In the genomic region with DNA sequence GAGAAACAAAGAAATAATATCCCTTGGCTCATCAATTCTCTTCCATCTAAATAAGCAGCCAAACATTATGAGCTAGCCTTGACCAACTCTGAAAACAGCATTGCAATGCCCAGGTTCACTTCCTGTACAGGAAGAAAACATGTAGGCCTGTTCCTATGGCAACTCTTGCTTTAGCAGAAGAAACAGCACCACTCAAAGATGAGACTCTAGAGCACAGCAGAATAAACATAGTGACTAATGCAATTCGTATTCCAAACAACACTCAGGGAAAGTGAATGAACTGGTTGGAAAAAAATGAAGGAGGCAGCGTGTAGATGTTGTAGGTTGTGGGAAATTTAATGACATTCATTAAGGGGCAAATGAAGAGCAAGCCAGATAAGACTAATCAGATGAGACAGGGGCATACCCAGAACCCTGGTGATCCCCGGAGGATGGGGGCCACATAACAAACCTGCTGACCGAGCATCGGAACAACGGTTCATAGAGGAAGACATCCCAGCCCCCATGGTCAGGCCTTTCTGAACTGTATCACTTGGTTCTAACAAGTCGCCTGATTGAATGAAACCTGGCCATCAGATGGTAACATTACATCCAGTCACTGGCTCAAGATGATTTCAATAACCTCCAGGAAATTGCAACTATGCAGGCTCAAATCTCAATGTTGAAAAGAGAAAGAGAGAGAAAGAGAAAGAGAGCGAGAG, we compare ENCODE assay signal across 8 cellular contexts. TPM values are rescaled to one million over a fixed set of nuclear protein-coding genes. Genes with fewer than 3 reads are reported as not detected.
DNase-seq lines count a peak whose midpoint lies in the region; ATAC-seq and TF ChIP-seq lines count a peak whose summit lies in the region.
"Had no signal": no experiment of that assay in that cellular context is flagged by ENCODE, and none has a peak within 500 bp of the region (broad histone marks: within the 10 kb centered on the region; RNA-seq: fewer than 3 reads in every experiment).

No MANE protein-coding gene starts in this region.

- no peaks in the 10 kb centered on the region for H3K27me3 Mint-ChIP-seq in IgD-negative memory B cell
- H3K27me3 Mint-ChIP-seq in activated CD4-positive, alpha-beta memory T cell treated with anti-CD3 and anti-CD28 coated beads, Interleukin-2, amount 10 ng/mL, durations not matched to agents 7 days and 5 days = no peaks in the 10 kb centered on the region

- CTCF ChIA-PET in GM10248 (lab: Yijun Ruan, JAX) = interaction anchor here (1.1 to 1.5 kb wide), 2 partner anchors 9 to 43 kb away, joined by 3 to 4 read pairs; a partner anchor contains a TSS
- CTCF ChIA-PET in activated CD4-positive, alpha-beta memory T cell treated with anti-CD3 and anti-CD28 coated beads, Interleukin-2, amount 10 ng/mL, durations not matched to agents 7 days and 5 days (lab: Charles Lee) = interaction anchor here (0.5 to 1.0 kb wide), 4 partner anchors 31 to 200 kb away, joined by 3 to 4 read pairs (median 3); no protein-coding TSS in a partner anchor

- peak overlapping the region; percentile 13 for H3K4me3 ChIP-seq in skeletal muscle satellite cell (ENCODE audit: low read length)

- ATAC-seq in GM21526 (IDR thresholded peaks at IDR 0.05; ENCODE audit: low FRiP score, unreplicated experiment) = peak; percentile 56

- no peaks in the 10 kb centered on the region for H3K9me3 Mint-ChIP-seq in IgD-negative memory B cell
- H3K9me3 Mint-ChIP-seq in activated CD4-positive, alpha-beta memory T cell treated with anti-CD3 and anti-CD28 coated beads, Interleukin-2, amount 10 ng/mL, durations not matched to agents 7 days and 5 days = no peaks in the 10 kb centered on the region

- H3K36me3 Mint-ChIP-seq in IgD-negative memory B cell = peaks cover 8% of the 10 kb centered on the region
- peaks cover 90% of the 10 kb centered on the region for H3K36me3 Mint-ChIP-seq in activated CD4-positive, alpha-beta memory T cell treated with anti-CD3 and anti-CD28 coated beads, Interleukin-2, amount 10 ng/mL, durations not matched to agents 7 days and 5 days (ENCODE audit: low read depth)

- TF ChIP-seq CTCF in GM10248 (IDR thresholded peaks at IDR 0.05; ENCODE audit: control extremely low read depth, extremely low read depth, low read depth, missing control alignments) = no peak

- H3K4me3 Mint-ChIP-seq in IgD-negative memory B cell = peak overlapping the region; percentile 78 to 85 (median 82)
- H3K4me3 Mint-ChIP-seq in activated CD4-positive, alpha-beta memory T cell treated with anti-CD3 and anti-CD28 coated beads, Interleukin-2, amount 10 ng/mL, durations not matched to agents 7 days and 5 days = peak overlapping the region; percentile 82

- H3K4me2 ChIP-seq in skeletal muscle satellite cell (ENCODE audit: low read length) = peak overlapping the region; percentile 49

- H3K4me1 Mint-ChIP-seq in IgD-negative memory B cell = peaks cover 53 to 87% (median 58%) of the 10 kb centered on the region in 3 donors
- H3K4me1 Mint-ChIP-seq in activated CD4-positive, alpha-beta memory T cell treated with anti-CD3 and anti-CD28 coated beads, Interleukin-2, amount 10 ng/mL, durations not matched to agents 7 days and 5 days = peaks cover 93% of the 10 kb centered on the region

- peaks cover 42% of the 10 kb centered on the region for H3K4me1 ChIP-seq in skeletal muscle satellite cell (ENCODE audit: control insufficient read depth, insufficient read depth, low read length)

- no peaks in the 10 kb centered on the region for H3K9me3 ChIP-seq in skeletal muscle satellite cell (replicated peaks; ENCODE audit: low read length)

- POLR2A ChIA-PET in GM10248 (lab: Yijun Ruan, JAX) = interaction anchor here (0.6 kb wide), 1 partner anchor 26 kb away, joined by 4 read pairs; no protein-coding TSS in a partner anchor
- POLR2A ChIA-PET in activated CD4-positive, alpha-beta memory T cell treated with anti-CD3 and anti-CD28 coated beads, Interleukin-2, amount 10 ng/mL, durations not matched to agents 7 days and 5 days (lab: Charles Lee) = interaction anchor here (1.1 to 5.0 kb wide), 5 partner anchors 7 to 182 kb away, joined by 3 to 24 read pairs (median 19); a partner anchor contains a TSS

- H3K27me3 ChIP-seq in skeletal muscle satellite cell (ENCODE audit: control insufficient read depth, insufficient read depth, low read length) = no peaks in the 10 kb centered on the region

- DNase-seq in GM10248 (ENCODE audit: extremely low spot score) (peak; percentile 28), glomerular endothelial cell (ENCODE audit: extremely low read depth, low read depth, low spot score) (peak; percentile 98), C1 segment of cervical spinal cord (lab: John Stamatoyannopoulos, UW) (no peak)
- peak; percentile 51 for DNase-seq in activated CD4-positive, alpha-beta memory T cell treated with anti-CD3 and anti-CD28 coated beads, Interleukin-2, amount 10 ng/mL, durations not matched to agents 7 days and 5 days

- peak overlapping the region; percentile 84 to 99 (median 90) for H3K27ac Mint-ChIP-seq in IgD-negative memory B cell
- peak overlapping the region; percentile 96 for H3K27ac Mint-ChIP-seq in activated CD4-positive, alpha-beta memory T cell treated with anti-CD3 and anti-CD28 coated beads, Interleukin-2, amount 10 ng/mL, durations not matched to agents 7 days and 5 days

- H3K9ac ChIP-seq in skeletal muscle satellite cell (ENCODE audit: low read depth, low read length) = peak overlapping the region; percentile 35

- H3K36me3 ChIP-seq in skeletal muscle satellite cell (ENCODE audit: insufficient read depth, low read length) = no peaks in the 10 kb centered on the region

RNA-seq across cellular contexts. Expression of a gene that starts 9.0 kb away (rescaled TPM):
- 2,289 TPM for polyA plus RNA-seq in IgD-negative memory B cell
- total RNA-seq in activated CD4-positive, alpha-beta memory T cell treated with anti-CD3 and anti-CD28 coated beads, Interleukin-2, amount 10 ng/mL, durations not matched to agents 7 days and 5 days = 1,000 to 10,000 TPM; 1,463 to 1,491 TPM
- total RNA-seq in glomerular endothelial cell = 272 and 438 TPM in 2 replicates
- 5.5 and 6.6 TPM in 2 replicates for total RNA-seq in skeletal muscle satellite cell (2012; rRNA removed)

RNA-seq across cellular contexts. Expression of a gene that starts 14.1 kb away (rescaled TPM):
- 1.9 TPM for polyA plus RNA-seq in IgD-negative memory B cell
- total RNA-seq in activated CD4-positive, alpha-beta memory T cell treated with anti-CD3 and anti-CD28 coated beads, Interleukin-2, amount 10 ng/mL, durations not matched to agents 7 days and 5 days = 1 to 10 TPM; 7.2 to 8.5 TPM
- not detected in 2 replicates for total RNA-seq in glomerular endothelial cell
- not detected in 2 replicates for total RNA-seq in skeletal muscle satellite cell (2012; rRNA removed)

RNA-seq across cellular contexts. Expression of a gene that starts 20.4 kb away (rescaled TPM):
- polyA plus RNA-seq in IgD-negative memory B cell = not detected
- not detected for total RNA-seq in activated CD4-positive, alpha-beta memory T cell treated with anti-CD3 and anti-CD28 coated beads, Interleukin-2, amount 10 ng/mL, durations not matched to agents 7 days and 5 days
- total RNA-seq in glomerular endothelial cell = not detected in 2 replicates
- not detected in 2 replicates for total RNA-seq in skeletal muscle satellite cell (2012; rRNA removed)
- polyA plus RNA-seq: adipose tissue had no signal

Comparison
In these comparisons a context has a peak if more than half of its experiments do, and no peak if none do; other contexts are left out.
1. DNase-seq: peak in GM10248 (single experiment), activated CD4-positive, alpha-beta memory T cell treated with anti-CD3 and anti-CD28 coated beads, Interleukin-2, amount 10 ng/mL, durations not matched to agents 7 days and 5 days (single experiment) and glomerular endothelial cell (single experiment); none in C1 segment of cervical spinal cord (0 of 14).